21 cellular contexts compared by ENCODE assay signal in the genomic region with DNA sequence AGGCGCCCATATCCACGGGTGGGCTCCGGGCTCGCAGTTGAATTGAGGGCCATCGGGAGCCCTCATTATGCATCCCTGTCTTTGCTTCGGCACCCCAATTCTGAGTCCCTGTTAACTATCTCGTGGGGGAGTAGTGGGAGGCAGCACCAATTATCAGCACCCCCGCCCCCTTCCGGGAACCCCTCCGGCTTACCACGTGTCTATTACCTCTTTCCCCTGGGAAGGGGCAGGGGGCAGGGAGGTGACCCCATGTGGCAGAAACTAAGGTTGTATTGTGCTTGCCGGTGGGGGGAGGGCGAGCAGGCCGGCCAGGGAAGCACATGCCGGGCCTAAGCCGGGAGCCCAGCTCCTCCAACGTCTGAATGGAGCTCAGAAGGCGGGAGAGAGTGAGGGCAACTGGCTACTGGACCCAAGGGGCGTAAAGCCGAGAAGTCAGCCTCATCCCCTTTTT. TPM values are rescaled to one million over a fixed set of nuclear protein-coding genes. Genes with fewer than 3 reads are reported as not detected.
DNase-seq lines count a peak whose midpoint lies in the region; ATAC-seq and TF ChIP-seq lines count a peak whose summit lies in the region.
"Had no signal": no experiment of that assay in that cellular context is flagged by ENCODE, and none has a peak within 500 bp of the region (broad histone marks: within the 10 kb centered on the region; RNA-seq: fewer than 3 reads in every experiment).

No MANE protein-coding gene starts in this region.

- H3K9me3 ChIP-seq in iPS-20b (ENCODE audit: insufficient read depth, low read depth, low read length) (no peaks in the 10 kb centered on the region), osteoblast (ENCODE audit: low read depth, low read length) (no peaks in the 10 kb centered on the region)
- H3K9me3 ChIP-seq: heart left ventricle, stomach had no signal

- peaks cover 2% of the 10 kb centered on the region for H4K20me1 ChIP-seq in osteoblast (ENCODE audit: insufficient read depth, low read length)

- no peak overlapping the region for H3K4me2 ChIP-seq in osteoblast (ENCODE audit: insufficient read depth, low read length)

- H3K9ac ChIP-seq in iPS-20b (ENCODE audit: low read depth, low read length) = peak overlapping the region; percentile 98

- H3K27me3 ChIP-seq in H7 (ENCODE audit: control insufficient read depth, insufficient read depth, low read length) (no peaks in the 10 kb centered on the region), iPS-20b (ENCODE audit: insufficient read depth, low read length) (no peaks in the 10 kb centered on the region), osteoblast (ENCODE audit: insufficient read depth, low read length) (peaks cover 69% of the 10 kb centered on the region)

- intact Hi-C loops in activated T-helper 1 cell treated with anti-CD3 and anti-CD28 coated beads, Interleukin-12 subunit alpha, Interleukin-12 subunit beta, Interleukin-2, Interleukin-4 antibody, amounts not matched to agents 30 ng/mL and 10 ng/mL and 1 ng/mL, durations not matched to agents 14 hours and 24 hours and 36 hours (cut with micrococcal nuclease) = no loop called here

- no peaks in the 10 kb centered on the region for H3K9me3 Mint-ChIP-seq in activated T-helper 1 cell treated with anti-CD3 and anti-CD28 coated beads, Interleukin-12 subunit alpha, Interleukin-12 subunit beta, Interleukin-2, Interleukin-4 antibody, amounts not matched to agents 30 ng/mL and 10 ng/mL and 1 ng/mL, durations not matched to agents 14 hours and 24 hours and 36 hours
- H3K9me3 Mint-ChIP-seq: activated naive CD8-positive, alpha-beta T cell treated with anti-CD3 and anti-CD28 coated beads, Interleukin-2, amount 10 ng/mL, durations not matched to agents 7 days and 5 days had no signal

- H3K4me3 Mint-ChIP-seq in activated T-helper 1 cell treated with anti-CD3 and anti-CD28 coated beads, Interleukin-12 subunit alpha, Interleukin-12 subunit beta, Interleukin-2, Interleukin-4 antibody, amounts not matched to agents 30 ng/mL and 10 ng/mL and 1 ng/mL, durations not matched to agents 14 hours and 24 hours and 36 hours = no peak overlapping the region
- H3K4me3 Mint-ChIP-seq: activated naive CD8-positive, alpha-beta T cell treated with anti-CD3 and anti-CD28 coated beads, Interleukin-2, amount 10 ng/mL, durations not matched to agents 7 days and 5 days; natural killer cell treated with Interleukin-12 subunit alpha and Interleukin-12 subunit beta and Interleukin-15 and Interleukin-18, amount 100 ng/mL, for 72 hours had no signal

- peaks cover 14% of the 10 kb centered on the region for H3K4me1 Mint-ChIP-seq in activated T-helper 1 cell treated with anti-CD3 and anti-CD28 coated beads, Interleukin-12 subunit alpha, Interleukin-12 subunit beta, Interleukin-2, Interleukin-4 antibody, amounts not matched to agents 30 ng/mL and 10 ng/mL and 1 ng/mL, durations not matched to agents 14 hours and 24 hours and 36 hours (ENCODE audit: low read depth)

- DNase-seq in H7 = peak; percentile 62
- DNase-seq in activated T-helper 1 cell treated with anti-CD3 and anti-CD28 coated beads, Interleukin-12 subunit alpha, Interleukin-12 subunit beta, Interleukin-2, Interleukin-4 antibody, amounts not matched to agents 30 ng/mL and 10 ng/mL and 1 ng/mL, durations not matched to agents 14 hours and 24 hours and 36 hours (ENCODE audit: low spot score) = no peak
- peak; percentile 44 for DNase-seq in osteoblast (ENCODE audit: insufficient read length, low spot score, missing footprints)
- no peak for DNase-seq in effector CD4-positive, alpha-beta T cell
- DNase-seq in HK-2 (ENCODE audit: unreplicated experiment) = no peak
- DNase-seq in DMS79 treated with DMSO at 0.1 percent for 48 hours (lab: John Stamatoyannopoulos, UW) = no peak
- DNase-seq: activated naive CD8-positive, alpha-beta T cell treated with anti-CD3 and anti-CD28 coated beads, Interleukin-2, amount 10 ng/mL, durations not matched to agents 7 days and 5 days; brain microvascular endothelial cell; heart left ventricle; NCI-H526 treated with DMSO at 0.1 percent for 48 hours; stimulated activated CD4-positive, alpha-beta T cell treated with anti-CD3 and anti-CD28 coated beads, Interleukin-4, amount 100 ng/mL, for 4 hours; stomach had no signal

- H3K4me3 ChIP-seq in H7 (ENCODE audit: insufficient read depth, low read depth, low read length) (peak overlapping the region; percentile 100), iPS-20b (ENCODE audit: low read length) (peak overlapping the region; percentile 97), osteoblast (ENCODE audit: insufficient read depth, low read length) (no peak overlapping the region)
- H3K4me3 ChIP-seq: stomach had no signal

- H3K79me2 ChIP-seq in osteoblast (ENCODE audit: insufficient read depth, low read length) = no peaks in the 10 kb centered on the region

- peaks cover 65% of the 10 kb centered on the region for H3K27me3 Mint-ChIP-seq in activated T-helper 1 cell treated with anti-CD3 and anti-CD28 coated beads, Interleukin-12 subunit alpha, Interleukin-12 subunit beta, Interleukin-2, Interleukin-4 antibody, amounts not matched to agents 30 ng/mL and 10 ng/mL and 1 ng/mL, durations not matched to agents 14 hours and 24 hours and 36 hours (ENCODE audit: insufficient read depth)

- H3K36me3 ChIP-seq in H7 (replicated peaks; ENCODE audit: control insufficient read depth, insufficient read depth, low read length) (peaks cover 28% of the 10 kb centered on the region), iPS-20b (ENCODE audit: insufficient read depth, low read depth, low read length) (peaks cover 57% of the 10 kb centered on the region), osteoblast (ENCODE audit: insufficient read depth, low read length) (no peaks in the 10 kb centered on the region)
- H3K36me3 ChIP-seq: brain microvascular endothelial cell, heart left ventricle, stomach had no signal

- H3K4me1 ChIP-seq in iPS-20b (ENCODE audit: insufficient read depth, low read length) = peaks cover 32% of the 10 kb centered on the region; the same call in 1 of the 2 replicates
- no peaks in the 10 kb centered on the region for H3K4me1 ChIP-seq in osteoblast (ENCODE audit: insufficient read depth, low read length)

- H3K27ac Mint-ChIP-seq in activated T-helper 1 cell treated with anti-CD3 and anti-CD28 coated beads, Interleukin-12 subunit alpha, Interleukin-12 subunit beta, Interleukin-2, Interleukin-4 antibody, amounts not matched to agents 30 ng/mL and 10 ng/mL and 1 ng/mL, durations not matched to agents 14 hours and 24 hours and 36 hours = peak overlapping the region; percentile 68
- H3K27ac Mint-ChIP-seq: activated naive CD8-positive, alpha-beta T cell treated with anti-CD3 and anti-CD28 coated beads, Interleukin-2, amount 10 ng/mL, durations not matched to agents 7 days and 5 days; natural killer cell treated with Interleukin-12 subunit alpha and Interleukin-12 subunit beta and Interleukin-15 and Interleukin-18, amount 100 ng/mL, for 72 hours had no signal

- H2AFZ ChIP-seq in osteoblast (ENCODE audit: low read length) = no peak overlapping the region

- H3K36me3 Mint-ChIP-seq in activated T-helper 1 cell treated with anti-CD3 and anti-CD28 coated beads, Interleukin-12 subunit alpha, Interleukin-12 subunit beta, Interleukin-2, Interleukin-4 antibody, amounts not matched to agents 30 ng/mL and 10 ng/mL and 1 ng/mL, durations not matched to agents 14 hours and 24 hours and 36 hours (ENCODE audit: low read depth) = no peaks in the 10 kb centered on the region
- H3K36me3 Mint-ChIP-seq: activated naive CD8-positive, alpha-beta T cell treated with anti-CD3 and anti-CD28 coated beads, Interleukin-2, amount 10 ng/mL, durations not matched to agents 7 days and 5 days; natural killer cell treated with Interleukin-12 subunit alpha and Interleukin-12 subunit beta and Interleukin-15 and Interleukin-18, amount 100 ng/mL, for 72 hours had no signal

- H3K27ac ChIP-seq in iPS-20b (ENCODE audit: low read length) (peak overlapping the region; percentile 98), osteoblast (ENCODE audit: low read depth, low read length) (no peak overlapping the region)
- H3K27ac ChIP-seq: brain microvascular endothelial cell, heart left ventricle, stomach had no signal

- TF ChIP-seq CTCF in osteoblast (IDR thresholded peaks at IDR 0.05; ENCODE audit: extremely low read depth, low read depth, low read length) = no peak

- no peak for ATAC-seq in GM21619 (IDR thresholded peaks at IDR 0.05; ENCODE audit: unreplicated experiment)
- ATAC-seq: heart left ventricle, Right ventricle myocardium inferior had no signal

RNA-seq across cellular contexts. Expression of a gene that starts 1.0 kb away (rescaled TPM):
- 863 and 868 TPM in 2 replicates for total RNA-seq in H7 (2014; rRNA removed; shearing (Covaris generic))
- total RNA-seq in activated T-helper 1 cell treated with anti-CD3 and anti-CD28 coated beads, Interleukin-12 subunit alpha, Interleukin-12 subunit beta, Interleukin-2, Interleukin-4 antibody, amounts not matched to agents 30 ng/mL and 10 ng/mL and 1 ng/mL, durations not matched to agents 14 hours and 24 hours and 36 hours = not detected in 2 replicates
- total RNA-seq in osteoblast = not detected in 2 replicates
- total RNA-seq: activated naive CD8-positive, alpha-beta T cell treated with anti-CD3 and anti-CD28 coated beads, Interleukin-2, amount 10 ng/mL, durations not matched to agents 7 days and 5 days; HepG2; kidney epithelial cell; mesenteric fat pad; natural killer cell treated with Interleukin-12 subunit alpha and Interleukin-12 subunit beta and Interleukin-15 and Interleukin-18, amount 100 ng/mL, for 72 hours; OCI-LY7; Right ventricle myocardium inferior; stomach; ureter had no signal

RNA-seq across cellular contexts. Expression of a gene that starts 20.5 kb away (rescaled TPM):
- total RNA-seq in H7 (2014; rRNA removed; shearing (Covaris generic)) = 52.9 and 60.0 TPM in 2 replicates
- total RNA-seq in activated T-helper 1 cell treated with anti-CD3 and anti-CD28 coated beads, Interleukin-12 subunit alpha, Interleukin-12 subunit beta, Interleukin-2, Interleukin-4 antibody, amounts not matched to agents 30 ng/mL and 10 ng/mL and 1 ng/mL, durations not matched to agents 14 hours and 24 hours and 36 hours = 58.4 and 60.9 TPM in 2 replicates
- total RNA-seq in osteoblast = 56.6 and 63.3 TPM in 2 replicates

RNA-seq across cellular contexts. Expression of a gene that starts 39.1 kb away (rescaled TPM):
- not detected in 2 replicates for total RNA-seq in H7 (2014; rRNA removed; shearing (Covaris generic))
- total RNA-seq in activated T-helper 1 cell treated with anti-CD3 and anti-CD28 coated beads, Interleukin-12 subunit alpha, Interleukin-12 subunit beta, Interleukin-2, Interleukin-4 antibody, amounts not matched to agents 30 ng/mL and 10 ng/mL and 1 ng/mL, durations not matched to agents 14 hours and 24 hours and 36 hours = not detected in 2 replicates
- not detected in 2 replicates for total RNA-seq in osteoblast
- total RNA-seq: HepG2; kidney epithelial cell; mesenteric fat pad; natural killer cell treated with Interleukin-12 subunit alpha and Interleukin-12 subunit beta and Interleukin-15 and Interleukin-18, amount 100 ng/mL, for 72 hours; OCI-LY7 had no signal

RNA-seq across cellular contexts. Expression of a gene that starts 57.7 kb away (rescaled TPM):
- total RNA-seq in H7 (2014; rRNA removed; shearing (Covaris generic)) = 7.9 and 8.7 TPM in 2 replicates
- 0.83 and 1.9 TPM in 2 replicates for total RNA-seq in activated T-helper 1 cell treated with anti-CD3 and anti-CD28 coated beads, Interleukin-12 subunit alpha, Interleukin-12 subunit beta, Interleukin-2, Interleukin-4 antibody, amounts not matched to agents 30 ng/mL and 10 ng/mL and 1 ng/mL, durations not matched to agents 14 hours and 24 hours and 36 hours
- not detected in 2 replicates for total RNA-seq in osteoblast
- total RNA-seq: Right ventricle myocardium inferior had no signal

Comparison
In these comparisons a context has a peak if more than half of its experiments do, and no peak if none do; other contexts are left out.
1. DNase-seq: peak in H7 (single experiment) and osteoblast (single experiment); none in activated T-helper 1 cell treated with anti-CD3 and anti-CD28 coated beads, Interleukin-12 subunit alpha, Interleukin-12 subunit beta, Interleukin-2, Interleukin-4 antibody, amounts not matched to agents 30 ng/mL and 10 ng/mL and 1 ng/mL, durations not matched to agents 14 hours and 24 hours and 36 hours (single experiment), effector CD4-positive, alpha-beta T cell (single experiment), HK-2 (single experiment) and DMS79 treated with DMSO at 0.1 percent for 48 hours (single experiment).
2. RNA of a gene that starts 1.0 kb away (total RNA-seq): 863 to 868 TPM in H7; not detected in activated T-helper 1 cell treated with anti-CD3 and anti-CD28 coated beads, Interleukin-12 subunit alpha, Interleukin-12 subunit beta, Interleukin-2, Interleukin-4 antibody, amounts not matched to agents 30 ng/mL and 10 ng/mL and 1 ng/mL, durations not matched to agents 14 hours and 24 hours and 36 hours and not detected in osteoblast; every median in the first group is over 100 times any median in the second.